Comparison of ENCODE assay signal across 32 cellular contexts in the genomic region with DNA sequence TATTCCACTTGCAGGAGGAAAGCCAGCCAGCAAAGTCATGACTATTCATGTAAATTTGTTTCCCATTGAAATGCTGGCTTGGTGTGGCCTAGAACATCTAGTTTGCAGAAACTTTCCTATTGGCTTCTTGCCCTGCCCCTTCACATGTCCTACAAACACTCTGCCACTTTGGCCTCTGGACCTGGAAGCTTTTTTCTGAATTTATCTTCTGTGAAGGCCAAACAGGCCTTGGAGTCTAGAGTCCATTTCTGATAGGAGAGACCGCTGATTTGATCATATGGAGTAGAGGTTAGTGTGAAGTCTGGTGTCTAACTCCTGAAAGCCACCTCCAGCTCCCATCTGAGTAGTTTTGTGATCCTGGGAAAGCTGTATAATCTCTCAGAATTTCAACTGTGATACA.
"Had no signal": no experiment of that assay in that cellular context is flagged by ENCODE, and none has a peak within 500 bp of the region (broad histone marks: within the 10 kb centered on the region; RNA-seq: fewer than 3 reads in every experiment).

No MANE protein-coding gene starts in this region.

- DNase-seq: Kasumi-1, KG1, MG63, NCI-H1048, NCI-H1092 treated with DMSO at 0.1 percent for 48 hours, NCI-H1105 treated with DMSO at 0.1 percent for 48 hours, NCI-H1417, NCI-H1436, NCI-H146, NCI-H1694, NCI-H187, NCI-H1930, NCI-H2029 treated with DMSO at 0.1 percent for 48 hours, NCI-H2081 treated with DMSO at 0.1 percent for 48 hours, NCI-H2107, NCI-H2171, NCI-H226, NCI-H446 treated with DMSO at 0.1 percent for 48 hours, NCI-H510A, NCI-H524, NCI-H526, NCI-H69, NCI-H748 treated with DMSO at 0.1 percent for 48 hours, NCI-H82, PC-3, Peyer's patch, Right ventricle myocardium superior, RPMI8226, SHP77 treated with DMSO at 0.1 percent for 48 hours, SK-N-SH, SW 1271 had no signal

- H3K9ac ChIP-seq: SK-N-SH had no signal

- ATAC-seq: PC-3 had no signal

- H3K9me3 ChIP-seq: MG63, Peyer's patch, SJSA1, SK-N-SH had no signal

- H3K4me3 ChIP-seq: MG63, Peyer's patch, SJSA1 had no signal

- H3K4me1 ChIP-seq: Peyer's patch, SJSA1 had no signal

- H3K4me2 ChIP-seq: SK-N-SH had no signal

- H3K27me3 ChIP-seq: MG63, Peyer's patch, SJSA1 had no signal

- H3K27ac ChIP-seq: Peyer's patch, SJSA1 had no signal

- H3K36me3 ChIP-seq: MG63, Peyer's patch, SJSA1 had no signal
